In the genomic region with DNA sequence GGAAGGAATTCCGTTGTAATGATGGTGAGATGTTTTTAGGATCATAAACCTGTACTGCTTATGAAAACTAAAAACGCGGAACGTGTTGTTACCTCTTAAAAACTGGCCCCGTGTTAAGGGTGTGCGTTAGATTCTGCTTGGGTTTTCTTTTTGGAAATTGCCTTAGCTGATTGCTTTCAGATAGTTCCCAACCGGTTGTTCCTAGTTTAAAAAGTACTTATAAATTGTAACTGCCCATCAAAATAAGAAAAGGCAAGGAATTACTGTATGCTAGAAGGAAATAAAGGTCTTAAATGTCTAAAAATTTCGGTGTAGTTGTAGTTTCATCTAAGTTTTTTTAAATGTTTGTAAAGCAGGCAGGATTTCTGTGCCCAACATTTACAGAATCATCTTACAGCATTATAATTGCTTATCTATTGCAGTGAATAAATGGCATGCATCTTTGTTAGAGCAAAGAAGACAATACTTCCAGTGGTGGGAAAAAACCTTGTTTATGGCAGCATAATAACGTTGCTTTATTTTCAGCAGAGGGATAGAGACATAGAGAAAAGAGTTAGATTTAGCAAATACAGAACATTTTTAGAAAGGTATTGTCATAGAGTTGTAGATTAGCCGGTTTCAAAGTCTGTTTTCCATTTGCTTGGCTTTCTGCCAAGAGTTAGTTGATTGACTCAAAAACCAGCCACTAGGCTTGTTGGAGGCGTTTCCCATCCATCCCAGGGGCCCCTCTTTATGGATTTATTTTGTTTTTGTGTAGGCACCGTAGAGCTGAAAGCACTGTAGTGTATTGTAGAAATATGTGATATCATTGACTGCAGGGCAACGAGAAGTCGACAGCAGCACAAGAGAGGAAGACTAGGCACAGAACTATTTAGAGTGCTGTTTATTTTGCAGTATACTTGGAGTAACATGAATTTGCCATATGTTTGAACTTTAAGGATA, we compare ENCODE assay signal across 8 cellular contexts. TPM values are rescaled to one million over a fixed set of nuclear protein-coding genes. Genes with fewer than 3 reads are reported as not detected.
DNase-seq lines count a peak whose midpoint lies in the region; ATAC-seq, FAIRE-seq and TF ChIP-seq lines count a peak whose summit lies in the region.

No MANE protein-coding gene starts in this region.

- dilution Hi-C loops in endothelial cell of umbilical vein (cut with MboI; ENCODE audit: extremely low pct_ligation_motif_present, low sequenced_read_pairs) = no loop called here

- BruUV-seq in endothelial cell of umbilical vein (replicated peaks; lab: Mats Ljungman, UMichigan) = no TSS peak

- H3K9me2 ChIP-seq in GM23338 (ENCODE audit: insufficient read depth) = no peaks in the 10 kb centered on the region

- H3K9me3 ChIP-seq in endothelial cell of umbilical vein (replicated peaks; ENCODE audit: control insufficient read depth, insufficient read depth, low read length) = no peaks in the 10 kb centered on the region

- H3K36me3 Mint-ChIP-seq in GM23338 (ENCODE audit: low read depth) (no peaks in the 10 kb centered on the region), mesothelial cell of epicardium (no peaks in the 10 kb centered on the region)
- peaks cover 13% of the 10 kb centered on the region for H3K36me3 Mint-ChIP-seq in activated CD4-positive, alpha-beta T cell treated with anti-CD3 and anti-CD28 coated beads, Interleukin-2, amount 10 ng/mL, durations not matched to agents 7 days and 5 days (ENCODE audit: low read depth)

- intact Hi-C loops in endothelial cell of umbilical vein (cut with micrococcal nuclease) = loop anchor here (1.0 kb wide), 5 partner anchors 24 to 76 kb away; a partner anchor contains a TSS

- H3K27me3 Mint-ChIP-seq in GM23338 (ENCODE audit: insufficient read depth, low read depth, poor library complexity) (peaks cover 14% of the 10 kb centered on the region), mesothelial cell of epicardium (ENCODE audit: low read depth) (no peaks in the 10 kb centered on the region)
- H3K27me3 Mint-ChIP-seq in activated CD4-positive, alpha-beta T cell treated with anti-CD3 and anti-CD28 coated beads, Interleukin-2, amount 10 ng/mL, durations not matched to agents 7 days and 5 days = no peaks in the 10 kb centered on the region
- H3K27me3 Mint-ChIP-seq in stimulated activated naive CD8-positive, alpha-beta T cell treated with anti-CD3 and anti-CD28 coated beads, Interleukin-15, amount 100 ng/mL, for 72 hours = peaks cover 9% of the 10 kb centered on the region

- no peaks in the 10 kb centered on the region for H3K27me3 ChIP-seq in GM23338 (ENCODE audit: insufficient read depth)
- no peaks in the 10 kb centered on the region for H3K27me3 ChIP-seq in endothelial cell of umbilical vein (ENCODE audit: control insufficient read depth in 2 of 2, insufficient read depth in 2 of 2, low read length in 2 of 2)

- peaks cover 17% of the 10 kb centered on the region for H3K4me1 Mint-ChIP-seq in GM23338
- H3K4me1 Mint-ChIP-seq in activated CD4-positive, alpha-beta T cell treated with anti-CD3 and anti-CD28 coated beads, Interleukin-2, amount 10 ng/mL, durations not matched to agents 7 days and 5 days = peaks cover 48% of the 10 kb centered on the region
- peaks cover 40% of the 10 kb centered on the region for H3K4me1 Mint-ChIP-seq in mesothelial cell of epicardium
- H3K4me1 Mint-ChIP-seq in stimulated activated naive CD8-positive, alpha-beta T cell treated with anti-CD3 and anti-CD28 coated beads, Interleukin-15, amount 100 ng/mL, for 72 hours = peaks cover 45% of the 10 kb centered on the region

- H3K27ac ChIP-seq in GM23338 (ENCODE audit: low read depth) (peak overlapping the region; percentile 26; the same call in 1 of the 2 replicates), endothelial cell of umbilical vein (ENCODE audit: insufficient read depth, low read depth, low read length) (peak overlapping the region; percentile 74)

- H3K4me2 ChIP-seq in GM23338 (peak overlapping the region; percentile 84), endothelial cell of umbilical vein (ENCODE audit: insufficient read depth, low read length) (peak overlapping the region; percentile 96)

- ATAC-seq in GM23338 (peak; percentile 1; the same call in 1 of the 3 replicates), omental fat pad (ENCODE audit: low FRiP score) (no peak)
- no peak for ATAC-seq in stimulated activated naive CD8-positive, alpha-beta T cell treated with anti-CD3 and anti-CD28 coated beads, Interleukin-15, amount 100 ng/mL, for 72 hours

- no peak for TF ChIP-seq POLR2A in endothelial cell of umbilical vein (IDR thresholded peaks at IDR 0.05; ENCODE audit: low read depth, low read length)

- peak overlapping the region; percentile 90 for H3K27ac Mint-ChIP-seq in GM23338
- H3K27ac Mint-ChIP-seq in activated CD4-positive, alpha-beta T cell treated with anti-CD3 and anti-CD28 coated beads, Interleukin-2, amount 10 ng/mL, durations not matched to agents 7 days and 5 days = peak overlapping the region; percentile 93
- peak overlapping the region; percentile 97 for H3K27ac Mint-ChIP-seq in mesothelial cell of epicardium
- peak overlapping the region; percentile 47 to 77 for H3K27ac Mint-ChIP-seq in stimulated activated naive CD8-positive, alpha-beta T cell treated with anti-CD3 and anti-CD28 coated beads, Interleukin-15, amount 100 ng/mL, for 72 hours

- TF ChIP-seq CTCF in GM23338 (conservative IDR thresholded peaks at IDR 0.05; ENCODE audit: low read depth in 2 of 2) = no peak
- TF ChIP-seq CTCF in endothelial cell of umbilical vein (IDR thresholded peaks at IDR 0.05; ENCODE audit: extremely low read depth in 1 of 2, insufficient read depth in 1 of 2, low read depth in 1 of 2, low read length in 2 of 2) = no peak
- no peak for TF ChIP-seq CTCF in mesothelial cell of epicardium (IDR thresholded peaks at IDR 0.05; ENCODE audit: unreplicated experiment)
- TF ChIP-seq CTCF in omental fat pad (IDR thresholded peaks at IDR 0.05) = no peak

- DNase-seq in AG08395 (ENCODE audit: low spot score) (peak; percentile 65), GM23338 (ENCODE audit: low spot score) (peak; percentile 79), NCI-H226 (peak; percentile 59), endothelial cell of umbilical vein (ENCODE audit: low read depth, low spot score) (peak; percentile 92), mesothelial cell of epicardium (ENCODE audit: low spot score in 2 of 2, unreplicated experiment in 2 of 2) (peak in 1 of 2 experiments; percentile 74), omental fat pad (ENCODE audit: low spot score) (no peak)
- DNase-seq in activated CD4-positive, alpha-beta T cell treated with anti-CD3 and anti-CD28 coated beads, Interleukin-2, amount 10 ng/mL, durations not matched to agents 7 days and 5 days = peak; percentile 56
- peak; percentile 27 to 41 for DNase-seq in stimulated activated naive CD8-positive, alpha-beta T cell treated with anti-CD3 and anti-CD28 coated beads, Interleukin-15, amount 100 ng/mL, for 72 hours

- H3K9me3 Mint-ChIP-seq in GM23338 (no peaks in the 10 kb centered on the region), mesothelial cell of epicardium (no peaks in the 10 kb centered on the region)
- no peaks in the 10 kb centered on the region for H3K9me3 Mint-ChIP-seq in activated CD4-positive, alpha-beta T cell treated with anti-CD3 and anti-CD28 coated beads, Interleukin-2, amount 10 ng/mL, durations not matched to agents 7 days and 5 days
- no peaks in the 10 kb centered on the region for H3K9me3 Mint-ChIP-seq in stimulated activated naive CD8-positive, alpha-beta T cell treated with anti-CD3 and anti-CD28 coated beads, Interleukin-15, amount 100 ng/mL, for 72 hours

- H3K9ac ChIP-seq in endothelial cell of umbilical vein (replicated peaks; ENCODE audit: extremely low read depth, insufficient read depth, low read length) = peak overlapping the region; percentile 84

- H3K36me3 ChIP-seq in GM23338 (ENCODE audit: insufficient read depth) (no peaks in the 10 kb centered on the region), endothelial cell of umbilical vein (ENCODE audit: control insufficient read depth in 2 of 2, extremely low read depth in 1 of 2, insufficient read depth in 2 of 2, low read length in 2 of 2) (no peaks in the 10 kb centered on the region)

- peak overlapping the region; percentile 95 for H3K4me3 Mint-ChIP-seq in GM23338
- H3K4me3 Mint-ChIP-seq in activated CD4-positive, alpha-beta T cell treated with anti-CD3 and anti-CD28 coated beads, Interleukin-2, amount 10 ng/mL, durations not matched to agents 7 days and 5 days = peak overlapping the region; percentile 89
- H3K4me3 Mint-ChIP-seq in mesothelial cell of epicardium = peak overlapping the region; percentile 97
- peak overlapping the region; percentile 90 to 97 for H3K4me3 Mint-ChIP-seq in stimulated activated naive CD8-positive, alpha-beta T cell treated with anti-CD3 and anti-CD28 coated beads, Interleukin-15, amount 100 ng/mL, for 72 hours

- peak; percentile 79 for FAIRE-seq in endothelial cell of umbilical vein (lab: Jason Lieb, UNC)

- CTCF ChIA-PET in activated CD4-positive, alpha-beta T cell treated with anti-CD3 and anti-CD28 coated beads, Interleukin-2, amount 10 ng/mL, durations not matched to agents 7 days and 5 days (lab: Charles Lee) = interaction anchor here (1.0 to 2.0 kb wide), 2 partner anchors 10 to 12 kb away, joined by 3 to 5 read pairs; no protein-coding TSS in a partner anchor
- CTCF ChIA-PET in endothelial cell of umbilical vein (lab: Charles Lee) = interaction anchor here (0.7 to 7.4 kb wide), 16 partner anchors 11 to 162 kb away, joined by 3 to 162 read pairs (median 4); a partner anchor contains a TSS

- POLR2A ChIA-PET in activated CD4-positive, alpha-beta T cell treated with anti-CD3 and anti-CD28 coated beads, Interleukin-2, amount 10 ng/mL, durations not matched to agents 7 days and 5 days (lab: Charles Lee) = interaction anchor here (0.5 to 0.6 kb wide), 2 partner anchors 83 to 461 kb away, joined by 3 read pairs; no protein-coding TSS in a partner anchor
- POLR2A ChIA-PET in endothelial cell of umbilical vein (lab: Charles Lee) = interaction anchor here (0.5 to 1.9 kb wide), 4 partner anchors 29 to 78 kb away, joined by 3 to 5 read pairs (median 4); a partner anchor contains a TSS

- peaks cover 5% of the 10 kb centered on the region; the same call in 1 of the 2 replicates for H3K4me1 ChIP-seq in GM23338 (ENCODE audit: insufficient read depth)
- H3K4me1 ChIP-seq in endothelial cell of umbilical vein (ENCODE audit: control insufficient read depth, extremely low read depth, insufficient read depth, low read length) = peaks cover 19% of the 10 kb centered on the region

- H3K79me2 ChIP-seq in GM23338 (replicated peaks; ENCODE audit: insufficient read depth) (peaks cover 61% of the 10 kb centered on the region), endothelial cell of umbilical vein (ENCODE audit: control insufficient read depth, insufficient read depth, low read length) (peaks cover 65% of the 10 kb centered on the region)

- H2AFZ ChIP-seq in GM23338 (no peak overlapping the region), endothelial cell of umbilical vein (ENCODE audit: low read depth, low read length) (peak overlapping the region; percentile 60)

- H3K4me3 ChIP-seq in GM23338 = peak overlapping the region; percentile 67
- peak overlapping the region; percentile 63 to 98 (median 96) for H3K4me3 ChIP-seq in endothelial cell of umbilical vein (replicated peaks in 1 of 3; ENCODE audit: insufficient read depth in 1 of 3, low read depth in 1 of 3, low read length in 3 of 3)

- H4K20me1 ChIP-seq in GM23338 (replicated peaks; ENCODE audit: insufficient read depth) = peaks cover under 1% of the 10 kb centered on the region; the same call in 1 of the 2 replicates
- H4K20me1 ChIP-seq in endothelial cell of umbilical vein (replicated peaks; ENCODE audit: control insufficient read depth, extremely low read depth, insufficient read depth, low read length) = peaks cover 5% of the 10 kb centered on the region

- H3F3A ChIP-seq in GM23338 (replicated peaks; ENCODE audit: low read depth) = no peaks in the 10 kb centered on the region

- H3K9me1 ChIP-seq in endothelial cell of umbilical vein (replicated peaks; ENCODE audit: control insufficient read depth, extremely low read depth, insufficient read depth, low read length) = no peaks in the 10 kb centered on the region

RNA-seq across cellular contexts. Expression of a gene that starts 1.7 kb away (rescaled TPM):
- total RNA-seq in GM23338 (2014; rRNA removed; shearing (Covaris generic)) = 13.3 and 13.7 TPM in 2 replicates
- polyA plus RNA-seq in GM23338 (2016; fragmentation: Nextera tagmentation; extraction: Ambion mirVana) (7.8 and 7.9 TPM in 2 replicates), endothelial cell of umbilical vein (7.0 and 7.9 TPM in 2 replicates)
- 10 to 100 TPM; 19.3 to 22.4 TPM for total RNA-seq in activated CD4-positive, alpha-beta T cell treated with anti-CD3 and anti-CD28 coated beads, Interleukin-2, amount 10 ng/mL, durations not matched to agents 7 days and 5 days
- total RNA-seq in endothelial cell of umbilical vein (18.6 and 19.0 TPM in 2 replicates), mesothelial cell of epicardium (26.4 to 28.9 TPM (median 26.7 TPM) in 3 replicates), omental fat pad (10 to 100 TPM; 11.1 to 32.0 (median 13.3) TPM)
- 8.9 and 10.4 TPM in 2 replicates for polyA plus RNA-seq in endothelial cell of umbilical vein (2011; cell fraction: cytosol; rRNA removed)
- 9.4 and 10.8 TPM in 2 replicates for polyA plus RNA-seq in endothelial cell of umbilical vein (2011; cell fraction: nucleus; rRNA removed)
- 13.5 and 14.6 TPM in 2 replicates for polyA plus RNA-seq in endothelial cell of umbilical vein (2012)
- 21.1 and 21.2 TPM in 2 replicates for polyA minus RNA-seq in endothelial cell of umbilical vein
- polyA minus RNA-seq in endothelial cell of umbilical vein (2011; cell fraction: cytosol; rRNA and poly(A)+ RNA removed) = 8.6 TPM
- 12.6 and 14.8 TPM in 2 replicates for polyA minus RNA-seq in endothelial cell of umbilical vein (2011; cell fraction: nucleus; rRNA and poly(A)+ RNA removed)
